ENCODE assay signal across 9 cellular contexts in the genomic region with DNA sequence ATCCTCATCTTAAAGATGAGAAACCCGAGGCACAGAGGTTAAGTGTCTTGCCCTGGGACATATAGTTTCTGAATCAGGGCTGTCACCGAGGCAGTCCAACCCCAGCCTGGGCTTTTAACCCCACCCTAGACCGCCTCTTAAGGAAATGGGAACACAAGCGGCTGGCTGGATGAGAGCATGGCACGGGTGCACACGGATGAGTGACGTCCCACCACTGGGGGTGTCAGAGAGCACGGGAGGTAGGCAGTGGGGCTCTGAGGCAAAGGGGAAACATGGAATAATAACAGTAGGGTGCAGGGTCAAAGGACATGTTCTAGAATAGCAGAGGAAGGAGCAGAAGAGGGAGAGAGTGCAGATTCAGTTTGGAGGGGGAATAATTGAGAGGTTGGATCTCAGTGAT. TPM values are rescaled to one million over a fixed set of nuclear protein-coding genes. Genes with fewer than 3 reads are reported as not detected.
DNase-seq lines count a peak whose midpoint lies in the region; ATAC-seq, FAIRE-seq and TF ChIP-seq lines count a peak whose summit lies in the region.
"Had no signal": no experiment of that assay in that cellular context is flagged by ENCODE, and none has a peak within 500 bp of the region (broad histone marks: within the 10 kb centered on the region; RNA-seq: fewer than 3 reads in every experiment).

No MANE protein-coding gene starts in this region.

- H3K9ac ChIP-seq in SU-DHL-6 (ENCODE audit: low read length) (no peak overlapping the region), Karpas-422 (ENCODE audit: low read length) (no peak overlapping the region)

- H3K4me2 ChIP-seq in A549 (peak overlapping the region; percentile 41), SU-DHL-6 (ENCODE audit: low read depth, low read length, poor library complexity, severe bottlenecking) (no peak overlapping the region), Karpas-422 (ENCODE audit: low read depth, low read length, poor library complexity, severe bottlenecking) (no peak overlapping the region)

- H2AFZ ChIP-seq in SU-DHL-6 (ENCODE audit: low read depth, low read length, severe bottlenecking), result no peak overlapping the region
- H2AFZ ChIP-seq in Karpas-422 (ENCODE audit: low read length), result no peak overlapping the region

- H4K20me1 ChIP-seq in SU-DHL-6 (ENCODE audit: low read depth, low read length) (no peaks in the 10 kb centered on the region), Karpas-422 (ENCODE audit: insufficient read depth, low read depth, low read length) (peaks cover 29% of the 10 kb centered on the region)

- CTCF ChIA-PET in A549 (lab: Yijun Ruan, JAX), result no interaction called here

- H3K4me1 ChIP-seq in A549, result no peaks in the 10 kb centered on the region
- peaks cover 23% of the 10 kb centered on the region for H3K4me1 ChIP-seq in Karpas-422 (ENCODE audit: low read length)

- no peak for FAIRE-seq in A549 (lab: Jason Lieb, UNC)

- WGBS in A549 (ENCODE audit: missing lambda C conversion rate), result 7% methylated on average over 8 of the region's 8 CpGs

- H3F3A ChIP-seq in SU-DHL-6 (ENCODE audit: insufficient read depth), result no peaks in the 10 kb centered on the region

- DNase-seq in A549 (ENCODE audit: low read depth in 1 of 2, low spot score in 1 of 2) (peak; percentile 35 to 60), kidney epithelial cell (ENCODE audit: low read depth) (no peak), NCI-H128 (lab: John Stamatoyannopoulos, UW; ENCODE audit: unreplicated experiment) (no peak), NCI-H1105 (lab: John Stamatoyannopoulos, UW) (no peak), Karpas-422 (no peak)
- DNase-seq in activated effector memory CD4-positive, alpha-beta T cell treated with anti-CD3 and anti-CD28 coated beads, Interleukin-2, amount 50 U/mL, for 16 hours, result no peak
- DNase-seq: activated CD4-positive, CD25-positive, alpha-beta regulatory T cell treated with anti-CD3 and anti-CD28 coated beads, Interleukin-2, amount 50 U/mL, for 72 hours had no signal

- TF ChIP-seq EP300 in A549 (IDR thresholded peaks at IDR 0.05), result no peak

- H3K9me3 ChIP-seq in A549 (no peaks in the 10 kb centered on the region), SU-DHL-6 (ENCODE audit: insufficient read depth, low read length) (no peaks in the 10 kb centered on the region), Karpas-422 (ENCODE audit: low read length) (no peaks in the 10 kb centered on the region)

- H3K9me2 ChIP-seq in SU-DHL-6 (replicated peaks; ENCODE audit: insufficient read depth, low read length) (no peaks in the 10 kb centered on the region), Karpas-422 (replicated peaks; ENCODE audit: insufficient read depth, low read length) (no peaks in the 10 kb centered on the region)

- H3K79me2 ChIP-seq in SU-DHL-6 (ENCODE audit: insufficient read depth, low read length) (no peaks in the 10 kb centered on the region), Karpas-422 (ENCODE audit: low read length) (no peaks in the 10 kb centered on the region)

- peak; percentile 86 to 93 for ATAC-seq in A549

- H3K36me3 ChIP-seq in SU-DHL-6 (ENCODE audit: low read length) (no peaks in the 10 kb centered on the region), kidney epithelial cell (ENCODE audit: control insufficient read depth, insufficient read depth, low read length) (no peaks in the 10 kb centered on the region), Karpas-422 (ENCODE audit: insufficient read depth, low read length) (no peaks in the 10 kb centered on the region)

- H3K27ac ChIP-seq in A549 (no peak overlapping the region), SU-DHL-6 (ENCODE audit: low read depth, low read length) (no peak overlapping the region), Karpas-422 (ENCODE audit: low read length) (no peak overlapping the region)

- no peak for TF ChIP-seq POLR2A in A549 (IDR thresholded peaks at IDR 0.05; ENCODE audit: low read length)

- TF ChIP-seq CTCF in A549 (IDR thresholded peaks at IDR 0.05), result no peak
- peak; percentile 51 for TF ChIP-seq CTCF in GM12873 (IDR thresholded peaks at IDR 0.05; ENCODE audit: insufficient read depth, low read depth, low read length, missing control alignments)
- TF ChIP-seq CTCF in SU-DHL-6 (IDR thresholded peaks at IDR 0.05; ENCODE audit: insufficient read depth, low read length, poor library complexity, severe bottlenecking), result peak; percentile 32
- peak; percentile 32 for TF ChIP-seq CTCF in kidney epithelial cell (IDR thresholded peaks at IDR 0.05; ENCODE audit: insufficient read depth, low read length, poor library complexity, severe bottlenecking)

- TF ChIP-seq RAD21 in A549 (conservative IDR thresholded peaks at IDR 0.05 in 1 of 2, IDR thresholded peaks at IDR 0.05 in 1 of 2), result no peak

- H3K4me3 ChIP-seq in A549 (no peak overlapping the region), SU-DHL-6 (ENCODE audit: insufficient read depth, low read length, poor library complexity, severe bottlenecking) (no peak overlapping the region), kidney epithelial cell (ENCODE audit: low read depth, low read length) (no peak overlapping the region), Karpas-422 (ENCODE audit: low read length) (no peak overlapping the region)

- H3K27me3 ChIP-seq in SU-DHL-6 (ENCODE audit: low read length), result no peaks in the 10 kb centered on the region
- H3K27me3 ChIP-seq in kidney epithelial cell (ENCODE audit: control insufficient read depth, insufficient read depth, low read length), result peaks cover 3% of the 10 kb centered on the region
- H3K27me3 ChIP-seq in Karpas-422 (ENCODE audit: low read length), result no peaks in the 10 kb centered on the region

- POLR2A ChIA-PET in A549 (lab: Yijun Ruan, JAX), result no interaction called here

TF ChIP-seq in A549, 52 proteins besides CTCF, POLR2A, EP300 and RAD21 (continues in another document):
- no peak for TF ChIP-seq KDM5A (IDR thresholded peaks at IDR 0.05)
- no peak for TF ChIP-seq SMC3 (IDR thresholded peaks at IDR 0.05)
- TF ChIP-seq GATA3 (IDR thresholded peaks at IDR 0.05; ENCODE audit: borderline replicate concordance), result no peak
- no peak for TF ChIP-seq ZC3H11A (IDR thresholded peaks at IDR 0.05)
- TF ChIP-seq BHLHE40 (IDR thresholded peaks at IDR 0.05; ENCODE audit: low read depth, low read length), result no peak
- TF ChIP-seq HOXA7 (CRISPR knock-in tag; IDR thresholded peaks at IDR 0.05), result no peak
- TF ChIP-seq EHF (CRISPR knock-in tag; IDR thresholded peaks at IDR 0.05), result no peak
- TF ChIP-seq, protein P1, sequence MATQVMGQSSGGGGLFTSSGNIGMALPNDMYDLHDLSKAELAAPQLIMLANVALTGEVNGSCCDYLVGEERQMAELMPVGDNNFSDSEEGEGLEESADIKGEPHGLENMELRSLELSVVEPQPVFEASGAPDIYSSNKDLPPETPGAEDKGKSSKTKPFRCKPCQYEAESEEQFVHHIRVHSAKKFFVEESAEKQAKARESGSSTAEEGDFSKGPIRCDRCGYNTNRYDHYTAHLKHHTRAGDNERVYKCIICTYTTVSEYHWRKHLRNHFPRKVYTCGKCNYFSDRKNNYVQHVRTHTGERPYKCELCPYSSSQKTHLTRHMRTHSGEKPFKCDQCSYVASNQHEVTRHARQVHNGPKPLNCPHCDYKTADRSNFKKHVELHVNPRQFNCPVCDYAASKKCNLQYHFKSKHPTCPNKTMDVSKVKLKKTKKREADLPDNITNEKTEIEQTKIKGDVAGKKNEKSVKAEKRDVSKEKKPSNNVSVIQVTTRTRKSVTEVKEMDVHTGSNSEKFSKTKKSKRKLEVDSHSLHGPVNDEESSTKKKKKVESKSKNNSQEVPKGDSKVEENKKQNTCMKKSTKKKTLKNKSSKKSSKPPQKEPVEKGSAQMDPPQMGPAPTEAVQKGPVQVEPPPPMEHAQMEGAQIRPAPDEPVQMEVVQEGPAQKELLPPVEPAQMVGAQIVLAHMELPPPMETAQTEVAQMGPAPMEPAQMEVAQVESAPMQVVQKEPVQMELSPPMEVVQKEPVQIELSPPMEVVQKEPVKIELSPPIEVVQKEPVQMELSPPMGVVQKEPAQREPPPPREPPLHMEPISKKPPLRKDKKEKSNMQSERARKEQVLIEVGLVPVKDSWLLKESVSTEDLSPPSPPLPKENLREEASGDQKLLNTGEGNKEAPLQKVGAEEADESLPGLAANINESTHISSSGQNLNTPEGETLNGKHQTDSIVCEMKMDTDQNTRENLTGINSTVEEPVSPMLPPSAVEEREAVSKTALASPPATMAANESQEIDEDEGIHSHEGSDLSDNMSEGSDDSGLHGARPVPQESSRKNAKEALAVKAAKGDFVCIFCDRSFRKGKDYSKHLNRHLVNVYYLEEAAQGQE (IDR thresholded peaks at IDR 0.05), result no peak
- no peak for TF ChIP-seq MYC (IDR thresholded peaks at IDR 0.05; ENCODE audit: borderline replicate concordance, low read length)
- TF ChIP-seq TFCP2L1 (CRISPR knock-in tag; IDR thresholded peaks at IDR 0.05), result no peak
- TF ChIP-seq SREBF2 (IDR thresholded peaks at IDR 0.05), result no peak
- no peak for TF ChIP-seq KDM1A (IDR thresholded peaks at IDR 0.05; ENCODE audit: low read depth)
- no peak for TF ChIP-seq NR3C1 (IDR thresholded peaks at IDR 0.05)
- TF ChIP-seq HOXB5 (CRISPR knock-in tag; IDR thresholded peaks at IDR 0.05), result no peak
- no peak for TF ChIP-seq CEBPB (IDR thresholded peaks at IDR 0.05)

RNA-seq across cellular contexts. Expression of a gene that starts 22.3 kb away (rescaled TPM):
- polyA plus RNA-seq in A549 (2011; rRNA removed) (32.5 and 58.4 TPM in 2 replicates), A549 (2017; fragmentation: RNase III; extraction: RNeasy Plus Mini Kit Qiagen cat#74134 plus additional on column Dnase treatment) (12.1 to 16.2 TPM (median 13.4 TPM) in 3 replicates)
- polyA plus RNA-seq in A549 (2012; cell fraction: cytosol; rRNA removed), result 12.3 and 14.3 TPM in 2 replicates
- polyA plus RNA-seq in A549 (2012; cell fraction: nucleus; rRNA removed), result 30.6 and 40.6 TPM in 2 replicates
- polyA minus RNA-seq in A549 (2011; rRNA and poly(A)+ RNA removed), result 55.9 and 77.1 TPM in 2 replicates
- 6.0 and 7.5 TPM in 2 replicates for total RNA-seq in kidney epithelial cell
- 25.1 and 36.5 TPM in 2 replicates for total RNA-seq in Karpas-422 (2014; rRNA removed; shearing (Covaris generic); ENCODE audit: low replicate concordance)

RNA-seq across cellular contexts. Expression of a gene that starts 50.8 kb away (rescaled TPM):
- 0.05 TPM in 1 of 2 replicates, not detected in the other for polyA plus RNA-seq in A549 (2011; rRNA removed)
- polyA plus RNA-seq in A549 (2012; cell fraction: cytosol; rRNA removed), result 0.01 TPM in 1 of 2 replicates, not detected in the other
- not detected in 2 replicates for polyA plus RNA-seq in A549 (2012; cell fraction: nucleus; rRNA removed)
- not detected in 3 replicates for polyA plus RNA-seq in A549 (2017; fragmentation: RNase III; extraction: RNeasy Plus Mini Kit Qiagen cat#74134 plus additional on column Dnase treatment)
- polyA minus RNA-seq in A549 (2011; rRNA and poly(A)+ RNA removed), result 0.17 TPM in 1 of 2 replicates, not detected in the other
- total RNA-seq in kidney epithelial cell, result 0.07 TPM in 1 of 2 replicates, not detected in the other
- not detected in 2 replicates for total RNA-seq in Karpas-422 (2014; rRNA removed; shearing (Covaris generic); ENCODE audit: low replicate concordance)

Comparison
In these comparisons a context has a peak if more than half of its experiments do, and no peak if none do; other contexts are left out.
1. DNase-seq: peak in A549 (2 of 2); none in kidney epithelial cell (single experiment), NCI-H128 (single experiment), NCI-H1105 (single experiment), activated effector memory CD4-positive, alpha-beta T cell treated with anti-CD3 and anti-CD28 coated beads, Interleukin-2, amount 50 U/mL, for 16 hours (single experiment) and Karpas-422 (single experiment).